1 cellular context compared by ENCODE assay signal in genomic region chr20:6466065-6466810, GRCh38.
TF ChIP-seq lines count a peak whose summit lies in the region.

No MANE protein-coding gene starts in this region.

TF ChIP-seq in liver, 16 proteins besides CTCF, POLR2A, EP300 and RAD21 (continued from another document):
- no peak for TF ChIP-seq REST (IDR thresholded peaks at IDR 0.05)
